In genomic region chr1:168637350-168637991, GRCh38 we compare ENCODE assay signal across 8 cellular contexts.
A peak's percentile ranks its signal among the peaks of the same experiment; 100 is the strongest.
DNase-seq lines count a peak whose midpoint lies in the region; ATAC-seq and TF ChIP-seq lines count a peak whose summit lies in the region.

No MANE protein-coding gene starts in this region.

- TF ChIP-seq CTCF in GM10248 (IDR thresholded peaks at IDR 0.05; ENCODE audit: control extremely low read depth, extremely low read depth, low read depth, missing control alignments) (peak; percentile 39), RWPE2 (IDR thresholded peaks at IDR 0.05; ENCODE audit: poor library complexity, severe bottlenecking) (peak; percentile 28), foreskin keratinocyte (conservative IDR thresholded peaks at IDR 0.05) (peak; percentile 70)

- H3K4me1 ChIP-seq in RWPE2 (ENCODE audit: insufficient read depth, poor library complexity, severe bottlenecking): peaks cover 19% of the 10 kb centered on the region
- H3K4me1 ChIP-seq in foreskin keratinocyte: peaks cover 19% of the 10 kb centered on the region
- peaks cover 20 to 26% (median 24%) of the 10 kb centered on the region in 3 donors for H3K4me1 ChIP-seq in skeletal muscle tissue (ENCODE audit: control insufficient read depth in 3 of 3, insufficient read depth in 3 of 3, low read length in 3 of 3)

- H3K9me3 ChIP-seq in RWPE2 (ENCODE audit: severe bottlenecking) (no peaks in the 10 kb centered on the region), skeletal muscle tissue (ENCODE audit: control insufficient read depth in 3 of 3, low read length in 3 of 3) (peaks cover 0 to 2% (median 0%) of the 10 kb centered on the region in 3 donors)

- H3K9ac ChIP-seq in skeletal muscle tissue (ENCODE audit: low read depth in 1 of 3, low read length in 3 of 3): no peak overlapping the region

- H3K27ac ChIP-seq in RWPE2 (ENCODE audit: poor library complexity, severe bottlenecking) (peak overlapping the region; percentile 94), foreskin keratinocyte (peak overlapping the region; percentile 51), skeletal muscle tissue (ENCODE audit: low read depth, low read length) (peak overlapping the region; percentile 94)

- no peak overlapping the region for H3K4me3 Mint-ChIP-seq in stimulated activated effector memory CD8-positive, alpha-beta T cell treated with anti-CD3 and anti-CD28 coated beads, Interleukin-12 subunit alpha, Interleukin-12 subunit beta, amount 100 ng/mL, for 72 hours

- H3K27me3 ChIP-seq in RWPE2 (ENCODE audit: insufficient read depth, poor library complexity, severe bottlenecking): no peaks in the 10 kb centered on the region
- no peaks in the 10 kb centered on the region for H3K27me3 ChIP-seq in foreskin keratinocyte
- H3K27me3 ChIP-seq in skeletal muscle tissue (ENCODE audit: control insufficient read depth in 3 of 3, insufficient read depth in 3 of 3, low read length in 3 of 3): no peaks in the 10 kb centered on the region

- CTCF ChIA-PET in GM10248 (lab: Yijun Ruan, JAX): interaction anchor here (0.6 to 4.9 kb wide), 18 partner anchors 10 to 836 kb away, joined by 3 to 22 read pairs (median 3); no protein-coding TSS in a partner anchor

- no peak for ATAC-seq in RWPE2 (ENCODE audit: low read depth)
- peak; percentile 59 for ATAC-seq in foreskin keratinocyte
- ATAC-seq in stimulated activated effector memory CD8-positive, alpha-beta T cell treated with anti-CD3 and anti-CD28 coated beads, Interleukin-12 subunit alpha, Interleukin-12 subunit beta, amount 100 ng/mL, for 72 hours: no peak
- no peak for ATAC-seq in HG02642 (IDR thresholded peaks at IDR 0.05; ENCODE audit: poor library complexity, unreplicated experiment)
- ATAC-seq in GM19328 (IDR thresholded peaks at IDR 0.05; ENCODE audit: unreplicated experiment): no peak

- H3K27ac Mint-ChIP-seq in stimulated activated effector memory CD8-positive, alpha-beta T cell treated with anti-CD3 and anti-CD28 coated beads, Interleukin-12 subunit alpha, Interleukin-12 subunit beta, amount 100 ng/mL, for 72 hours: no peak overlapping the region

- DNase-seq in GM10248 (ENCODE audit: extremely low spot score) (peak; percentile 29), Kasumi-1 (lab: John Stamatoyannopoulos, UW) (peak; percentile 67 to 81), RWPE2 (ENCODE audit: low spot score) (no peak), foreskin keratinocyte (peak; percentile 46 to 66)
- no peak for DNase-seq in stimulated activated effector memory CD8-positive, alpha-beta T cell treated with anti-CD3 and anti-CD28 coated beads, Interleukin-12 subunit alpha, Interleukin-12 subunit beta, amount 100 ng/mL, for 72 hours (ENCODE audit: low spot score in 2 of 2)

- no peaks in the 10 kb centered on the region for H3K36me3 Mint-ChIP-seq in stimulated activated effector memory CD8-positive, alpha-beta T cell treated with anti-CD3 and anti-CD28 coated beads, Interleukin-12 subunit alpha, Interleukin-12 subunit beta, amount 100 ng/mL, for 72 hours

- H3K4me3 ChIP-seq in RWPE2 (ENCODE audit: severe bottlenecking) (no peak overlapping the region), skeletal muscle tissue (ENCODE audit: low read length in 3 of 3) (no peak overlapping the region)

- POLR2A ChIA-PET in GM10248 (lab: Yijun Ruan, JAX): no interaction called here

- peaks cover 4% of the 10 kb centered on the region for H3K4me1 Mint-ChIP-seq in stimulated activated effector memory CD8-positive, alpha-beta T cell treated with anti-CD3 and anti-CD28 coated beads, Interleukin-12 subunit alpha, Interleukin-12 subunit beta, amount 100 ng/mL, for 72 hours

- no peaks in the 10 kb centered on the region for H3K36me3 ChIP-seq in RWPE2 (ENCODE audit: low read depth)
- H3K36me3 ChIP-seq in skeletal muscle tissue (ENCODE audit: control insufficient read depth in 3 of 3, insufficient read depth in 3 of 3, low read length in 3 of 3): no peaks in the 10 kb centered on the region

- no peaks in the 10 kb centered on the region for H3K9me3 Mint-ChIP-seq in stimulated activated effector memory CD8-positive, alpha-beta T cell treated with anti-CD3 and anti-CD28 coated beads, Interleukin-12 subunit alpha, Interleukin-12 subunit beta, amount 100 ng/mL, for 72 hours

Comparison
In these comparisons a context has a peak if more than half of its experiments do, and no peak if none do; other contexts are left out.
1. DNase-seq: peak in GM10248 (single experiment), Kasumi-1 (2 of 2) and foreskin keratinocyte (2 of 2); none in RWPE2 (single experiment) and stimulated activated effector memory CD8-positive, alpha-beta T cell treated with anti-CD3 and anti-CD28 coated beads, Interleukin-12 subunit alpha, Interleukin-12 subunit beta, amount 100 ng/mL, for 72 hours (0 of 2).
2. Peak in every context shown above with its lines, with median percentiles within 50 percentile points of each other: CTCF ChIP-seq and H3K27ac ChIP-seq.